In genomic region chr2:239144713-239144999, GRCh38 we compare ENCODE assay signal across 24 cellular contexts.
DNase-seq lines count a peak whose midpoint lies in the region; ATAC-seq and TF ChIP-seq lines count a peak whose summit lies in the region.
"Had no signal": no experiment of that assay in that cellular context is flagged by ENCODE, and none has a peak within 500 bp of the region (broad histone marks: within the 10 kb centered on the region; RNA-seq: fewer than 3 reads in every experiment).

No MANE protein-coding gene starts in this region.

- H3K36me3 Mint-ChIP-seq in glutamatergic neuron (ENCODE audit: unreplicated experiment) = peaks cover 7% of the 10 kb centered on the region
- peaks cover 70% of the 10 kb centered on the region for H3K36me3 Mint-ChIP-seq in CD4-positive, alpha-beta T cell (ENCODE audit: low read depth)

- DNase-seq in NCI-H1417 (lab: John Stamatoyannopoulos, UW) (peak in 2 of 3 experiments; percentile 19 to 58), NCI-H1417 treated with DMSO at 0.1 percent for 48 hours (lab: John Stamatoyannopoulos, UW) (no peak), COLO668 (lab: John Stamatoyannopoulos, UW; ENCODE audit: unreplicated experiment) (peak; percentile 36), NCI-H69 (lab: John Stamatoyannopoulos, UW) (peak; percentile 10), glutamatergic neuron (no peak), NOMO-1 treated with dmso at 0.1 percent for 144 hours (lab: John Stamatoyannopoulos, UW; ENCODE audit: unreplicated experiment) (no peak), cerebellum (ENCODE audit: low spot score) (no peak)
- no peak for DNase-seq in CD4-positive, alpha-beta T cell
- DNase-seq: 8988T; ACHN; BE2C; CD8-positive, alpha-beta T cell; DMS 273 treated with DMSO at 0.1 percent for 48 hours; GM23248; NCI-H1048; NCI-H1436; NCI-H187; NCI-H2107; NCI-H446 treated with DMSO at 0.1 percent for 48 hours; NCI-H526; PC-3; T-cell had no signal

- CTCF ChIA-PET in CD4-positive, alpha-beta T cell (lab: Charles Lee) = interaction anchor here (0.9 to 1.9 kb wide), 2 partner anchors 123 to 130 kb away, joined by 3 to 7 read pairs; no protein-coding TSS in a partner anchor

- no peaks in the 10 kb centered on the region for H3K9me3 ChIP-seq in CD4-positive, alpha-beta T cell (ENCODE audit: control insufficient read depth, low read length)
- H3K9me3 ChIP-seq: BE2C, SJSA1 had no signal

- peak overlapping the region; percentile 22 for H3K27ac Mint-ChIP-seq in glutamatergic neuron (ENCODE audit: unreplicated experiment)
- H3K27ac Mint-ChIP-seq in CD4-positive, alpha-beta T cell = no peak overlapping the region
- H3K27ac Mint-ChIP-seq: CD8-positive, alpha-beta T cell; IgD-negative memory B cell had no signal

- POLR2A ChIA-PET in CD4-positive, alpha-beta T cell (lab: Charles Lee) = interaction anchor here (1.1 kb wide), 1 partner anchor 121 kb away, joined by 3 read pairs; no protein-coding TSS in a partner anchor

- H3K4me3 Mint-ChIP-seq in glutamatergic neuron (ENCODE audit: unreplicated experiment) = no peak overlapping the region
- H3K4me3 Mint-ChIP-seq in CD4-positive, alpha-beta T cell = no peak overlapping the region
- H3K4me3 Mint-ChIP-seq: CD8-positive, alpha-beta T cell; IgD-negative memory B cell; T-cell had no signal

- H3K27me3 ChIP-seq in CD4-positive, alpha-beta T cell (ENCODE audit: control insufficient read depth, insufficient read depth, low read length) = no peaks in the 10 kb centered on the region
- H3K27me3 ChIP-seq: BE2C, SJSA1 had no signal

- ATAC-seq in CD4-positive, alpha-beta T cell (ENCODE audit: poor library complexity) = no peak
- ATAC-seq: CD8-positive, alpha-beta T cell; PC-3 had no signal

- H3K27ac ChIP-seq in CD4-positive, alpha-beta T cell (ENCODE audit: low read depth, low read length) = no peak overlapping the region
- H3K27ac ChIP-seq: GM23248, SJSA1 had no signal

- intact Hi-C loops in CD4-positive, alpha-beta T cell (cut with DNase I, micrococcal nuclease) = loop anchor here in 1 of 2 experiments (1.0 kb wide), 2 partner anchors 121 to 253 kb away; no protein-coding TSS in a partner anchor

- H3K9me3 Mint-ChIP-seq in glutamatergic neuron (ENCODE audit: unreplicated experiment) = peaks cover 14% of the 10 kb centered on the region
- H3K9me3 Mint-ChIP-seq in CD4-positive, alpha-beta T cell = no peaks in the 10 kb centered on the region
- H3K9me3 Mint-ChIP-seq: CD8-positive, alpha-beta T cell; IgD-negative memory B cell; T-cell had no signal

- peaks cover 13% of the 10 kb centered on the region for H3K4me1 Mint-ChIP-seq in glutamatergic neuron (ENCODE audit: low read depth, unreplicated experiment)
- peaks cover 7% of the 10 kb centered on the region for H3K4me1 Mint-ChIP-seq in CD4-positive, alpha-beta T cell (ENCODE audit: low read depth)
- H3K4me1 Mint-ChIP-seq: IgD-negative memory B cell had no signal

- TF ChIP-seq CTCF in glutamatergic neuron (IDR thresholded peaks at IDR 0.05; ENCODE audit: partially characterized antibody, unreplicated experiment) = no peak
- TF ChIP-seq CTCF in CD4-positive, alpha-beta T cell (IDR thresholded peaks at IDR 0.05) = no peak

- peaks cover 11% of the 10 kb centered on the region for H3K27me3 Mint-ChIP-seq in glutamatergic neuron (ENCODE audit: unreplicated experiment)
- no peaks in the 10 kb centered on the region for H3K27me3 Mint-ChIP-seq in CD4-positive, alpha-beta T cell
- H3K27me3 Mint-ChIP-seq: IgD-negative memory B cell, T-cell had no signal

Comparison
In these comparisons a context has a peak if more than half of its experiments do, and no peak if none do; other contexts are left out.
1. DNase-seq: peak in NCI-H1417 (2 of 3), COLO668 (single experiment) and NCI-H69 (single experiment); none in NCI-H1417 treated with DMSO at 0.1 percent for 48 hours (single experiment), glutamatergic neuron (single experiment), NOMO-1 treated with dmso at 0.1 percent for 144 hours (single experiment), cerebellum (single experiment) and CD4-positive, alpha-beta T cell (0 of 10).